22 cellular contexts compared by ENCODE assay signal in the genomic region with DNA sequence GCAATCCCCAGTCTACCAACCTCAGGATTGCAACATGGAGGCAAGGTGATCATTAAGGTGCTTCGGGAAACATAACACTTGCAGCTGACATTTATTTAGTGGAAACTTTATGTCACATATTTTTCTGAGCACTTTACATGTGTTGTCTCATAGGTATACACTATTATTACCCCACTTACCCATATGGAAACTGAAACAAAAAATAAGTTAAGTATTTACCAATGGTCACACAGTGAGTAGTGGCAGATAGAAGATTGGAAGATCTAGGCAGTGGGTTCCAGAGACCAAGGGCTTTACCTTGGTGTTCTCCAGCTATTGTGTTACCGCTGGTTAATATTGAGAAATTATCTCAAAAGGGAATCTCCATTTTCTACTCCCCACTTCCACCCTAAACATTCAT.
DNase-seq lines count a peak whose midpoint lies in the region; ATAC-seq, FAIRE-seq and TF ChIP-seq lines count a peak whose summit lies in the region.
"Had no signal": no experiment of that assay in that cellular context is flagged by ENCODE, and none has a peak within 500 bp of the region (broad histone marks: within the 10 kb centered on the region; RNA-seq: fewer than 3 reads in every experiment).

No MANE protein-coding gene starts in this region.

- no peak for TF ChIP-seq EP300 in GM12878 (IDR thresholded peaks at IDR 0.05; ENCODE audit: borderline replicate concordance in 1 of 2, control insufficient read depth in 1 of 2, low read depth in 2 of 2, low read length in 2 of 2)

- H3K27ac ChIP-seq in GM12878 (ENCODE audit: control insufficient read depth, insufficient read depth) (no peak overlapping the region), testis (no peak overlapping the region)
- H3K27ac ChIP-seq: breast epithelium, parathyroid adenoma, sigmoid colon had no signal

- POLR2A ChIA-PET in GM12878 (lab: Charles Lee), result no interaction called here

- ATAC-seq in GM18909 (IDR thresholded peaks at IDR 0.05; ENCODE audit: poor library complexity, unreplicated experiment) (peak; percentile 90), GM21737 (IDR thresholded peaks at IDR 0.05; ENCODE audit: unreplicated experiment) (peak; percentile 94), HG03139 (IDR thresholded peaks at IDR 0.05; ENCODE audit: unreplicated experiment) (peak; percentile 75), GM12878 (peak; percentile 74)
- ATAC-seq: activated naive CD8-positive, alpha-beta T cell treated with anti-CD3 and anti-CD28 coated beads, Interleukin-2, amount 50 U/mL, for 24 hours; natural killer cell; stimulated activated naive CD8-positive, alpha-beta T cell treated with anti-CD3 and anti-CD28 coated beads, Interleukin-15, amount 100 ng/mL, for 72 hours had no signal

- no peaks in the 10 kb centered on the region for H3K79me2 ChIP-seq in GM12878 (ENCODE audit: control insufficient read depth, insufficient read depth, low read length)
- H3K79me2 ChIP-seq: parathyroid adenoma had no signal

- TF ChIP-seq CTCF in GM12878 (IDR thresholded peaks at IDR 0.05 in 2 of 3, conservative IDR thresholded peaks at IDR 0.05 in 1 of 3; ENCODE audit: control insufficient read depth in 2 of 3, extremely low read depth in 1 of 3, insufficient read depth in 1 of 3, low read depth in 3 of 3, low read length in 3 of 3) (no peak), testis (IDR thresholded peaks at IDR 0.05) (no peak)

- SMC1A ChIA-PET in GM12878 (lab: Charles Lee; ENCODE audit: uncharacterized antibody, unreplicated experiment), result no interaction called here

- DNase-seq in GM12878 (ENCODE audit: low read depth, low spot score) (no peak), NCI-H1417 treated with DMSO at 0.1 percent for 48 hours (lab: John Stamatoyannopoulos, UW) (no peak), hypothalamus (lab: John Stamatoyannopoulos, UW) (no peak), testis (no peak)
- DNase-seq: activated CD4-positive, alpha-beta T cell treated with anti-CD3 and anti-CD28 coated beads for 1 hour; activated naive CD8-positive, alpha-beta T cell treated with anti-CD3 and anti-CD28 coated beads, Interleukin-2, amount 50 U/mL, for 24 hours; CD8-positive, alpha-beta memory T cell; DND-41; IMR-90; mesendoderm; MG63; natural killer cell; NCI-H1694; NCI-H2227 treated with DMSO at 0.1 percent for 48 hours; sigmoid colon; stimulated activated naive CD8-positive, alpha-beta T cell treated with anti-CD3 and anti-CD28 coated beads, Interleukin-15, amount 100 ng/mL, for 72 hours had no signal

- no peak overlapping the region for H3K9ac ChIP-seq in GM12878 (ENCODE audit: control insufficient read depth, insufficient read depth, low read length)
- H3K9ac ChIP-seq: parathyroid adenoma had no signal

- 0% methylated on average over 2 of the region's 2 CpGs for WGBS in GM12878 (ENCODE audit: insufficient coverage, insufficient replicate concordance, low lambda C conversion rate, missing lambda C conversion rate)
- 83 to 95% methylated on average over 2 of the region's 2 CpGs for WGBS in testis, 2 donors

- H3K4me3 ChIP-seq in GM12878 (no peak overlapping the region), testis (no peak overlapping the region)
- H3K4me3 ChIP-seq: breast epithelium, MG63, sigmoid colon had no signal

- intact Hi-C loops in GM12878 (cut with micrococcal nuclease; ENCODE audit: unreplicated experiment), result no loop called here
- intact Hi-C loops in testis (cut with DNase I; ENCODE audit: low total_unique reads), result no loop called here

- in situ Hi-C loops in GM12878 (cut with MboI), result no loop called here

- BruUV-seq in GM12878 (replicated peaks; lab: Mats Ljungman, UMichigan), result no TSS peak

- CTCF ChIA-PET in GM12878 (lab: Yijun Ruan, JAX), result interaction anchor here (1.2 kb wide), 1 partner anchor 100 kb away, joined by 4 read pairs; no protein-coding TSS in a partner anchor

- no peak for FAIRE-seq in GM12878 (lab: Jason Lieb, UNC)
- FAIRE-seq: endothelial cell of umbilical vein had no signal

- no peak for TF ChIP-seq POLR2A in GM12878 (IDR thresholded peaks at IDR 0.05; ENCODE audit: low read depth, low read length)
- no peak for TF ChIP-seq POLR2A in testis (IDR thresholded peaks at IDR 0.05)

- no peak overlapping the region for H3K4me2 ChIP-seq in GM12878 (ENCODE audit: control insufficient read depth, insufficient read depth)

- no peaks in the 10 kb centered on the region for H3K9me3 ChIP-seq in GM12878 (replicated peaks; ENCODE audit: control insufficient read depth, insufficient read depth, low read length)
- no peaks in the 10 kb centered on the region for H3K9me3 ChIP-seq in testis
- H3K9me3 ChIP-seq: breast epithelium, MG63, sigmoid colon had no signal

- H4K20me1 ChIP-seq in GM12878 (ENCODE audit: control insufficient read depth, insufficient read depth), result no peaks in the 10 kb centered on the region

- H3K4me1 ChIP-seq in GM12878 (ENCODE audit: control insufficient read depth, insufficient read depth, low read length), result no peaks in the 10 kb centered on the region
- H3K4me1 ChIP-seq in testis, result no peaks in the 10 kb centered on the region
- H3K4me1 ChIP-seq: breast epithelium, parathyroid adenoma, sigmoid colon had no signal

- RAD21 ChIA-PET in GM12878 (lab: Charles Lee; ENCODE audit: unreplicated experiment), result no interaction called here

- H2AFZ ChIP-seq in GM12878 (ENCODE audit: control insufficient read depth, low read depth, low read length), result no peak overlapping the region
- H2AFZ ChIP-seq: parathyroid adenoma had no signal

- H3K36me3 ChIP-seq in GM12878 (ENCODE audit: control insufficient read depth in 2 of 2, insufficient read depth in 2 of 2, low read length in 1 of 2) (no peaks in the 10 kb centered on the region), testis (ENCODE audit: low read depth, missing control alignments) (no peaks in the 10 kb centered on the region)
- H3K36me3 ChIP-seq: breast epithelium, MG63, sigmoid colon had no signal

- no peak for TF ChIP-seq RAD21 in GM12878 (IDR thresholded peaks at IDR 0.05; ENCODE audit: insufficient read depth, low read depth, low read length)

- no peaks in the 10 kb centered on the region for H3K27me3 ChIP-seq in GM12878 (replicated peaks in 1 of 2; ENCODE audit: control insufficient read depth in 2 of 2, insufficient read depth in 2 of 2, low read length in 1 of 2)
- H3K27me3 ChIP-seq in testis, result no peaks in the 10 kb centered on the region
- H3K27me3 ChIP-seq: breast epithelium, MG63, sigmoid colon had no signal

TF ChIP-seq in GM12878, 131 proteins besides CTCF, POLR2A, EP300 and RAD21 (continues in another document):
- TF ChIP-seq NFXL1 (IDR thresholded peaks at IDR 0.05; ENCODE audit: borderline replicate concordance) (no peak), SMARCA5 (IDR thresholded peaks at IDR 0.05) (no peak), IKZF1 (conservative IDR thresholded peaks at IDR 0.05) (no peak), TCF12 (IDR thresholded peaks at IDR 0.05; ENCODE audit: low read depth, low read length) (no peak), RUNX3 (IDR thresholded peaks at IDR 0.05; ENCODE audit: low read length) (no peak), NR2F1 (conservative IDR thresholded peaks at IDR 0.05) (no peak), TCF3 (IDR thresholded peaks at IDR 0.05; ENCODE audit: borderline replicate concordance, insufficient read depth, low read depth, low read length) (no peak), SUPT20H (IDR thresholded peaks at IDR 0.05; ENCODE audit: borderline replicate concordance, control insufficient read depth, low read depth, low read length) (no peak), ATF7 (IDR thresholded peaks at IDR 0.05; ENCODE audit: low read depth) (no peak), SMAD5 (IDR thresholded peaks at IDR 0.05; ENCODE audit: low read depth) (no peak), CEBPB (IDR thresholded peaks at IDR 0.05; ENCODE audit: borderline replicate concordance in 1 of 2, low read depth in 2 of 2, low read length in 2 of 2) (no peak), CHD2 (IDR thresholded peaks at IDR 0.05; ENCODE audit: borderline replicate concordance, low read depth, low read length) (no peak), RELA (IDR thresholded peaks at IDR 0.05; ENCODE audit: borderline replicate concordance, partially characterized antibody) (no peak)
- TF ChIP-seq, protein P1, sequence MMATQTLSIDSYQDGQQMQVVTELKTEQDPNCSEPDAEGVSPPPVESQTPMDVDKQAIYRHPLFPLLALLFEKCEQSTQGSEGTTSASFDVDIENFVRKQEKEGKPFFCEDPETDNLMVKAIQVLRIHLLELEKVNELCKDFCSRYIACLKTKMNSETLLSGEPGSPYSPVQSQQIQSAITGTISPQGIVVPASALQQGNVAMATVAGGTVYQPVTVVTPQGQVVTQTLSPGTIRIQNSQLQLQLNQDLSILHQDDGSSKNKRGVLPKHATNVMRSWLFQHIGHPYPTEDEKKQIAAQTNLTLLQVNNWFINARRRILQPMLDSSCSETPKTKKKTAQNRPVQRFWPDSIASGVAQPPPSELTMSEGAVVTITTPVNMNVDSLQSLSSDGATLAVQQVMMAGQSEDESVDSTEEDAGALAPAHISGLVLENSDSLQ (IDR thresholded peaks at IDR 0.05), result no peak
- TF ChIP-seq, protein P2, sequence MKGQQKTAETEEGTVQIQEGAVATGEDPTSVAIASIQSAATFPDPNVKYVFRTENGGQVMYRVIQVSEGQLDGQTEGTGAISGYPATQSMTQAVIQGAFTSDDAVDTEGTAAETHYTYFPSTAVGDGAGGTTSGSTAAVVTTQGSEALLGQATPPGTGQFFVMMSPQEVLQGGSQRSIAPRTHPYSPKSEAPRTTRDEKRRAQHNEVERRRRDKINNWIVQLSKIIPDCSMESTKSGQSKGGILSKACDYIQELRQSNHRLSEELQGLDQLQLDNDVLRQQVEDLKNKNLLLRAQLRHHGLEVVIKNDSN (IDR thresholded peaks at IDR 0.05; ENCODE audit: borderline replicate concordance, extremely low read length, insufficient read depth, low read depth, low read length), result no peak
